ENCODE assay signal across 1 cellular context in genomic region chr5:77778398-77778797, GRCh38.
TF ChIP-seq lines count a peak whose summit lies in the region.

No MANE protein-coding gene starts in this region.

TF ChIP-seq in K562, 482 proteins besides CTCF, POLR2A, EP300 and RAD21 (continued from another document):
- TF ChIP-seq ZNF395 (CRISPR knock-in tag; IDR thresholded peaks at IDR 0.05) (peak; percentile 81), TEAD1 (CRISPR knock-in tag; IDR thresholded peaks at IDR 0.05) (0 out of 4 replicates have a peak, but pooled peaks of 1 of the 2 experiments have one; percentile 61), PTRF (tag; IDR thresholded peaks at IDR 0.05) (peak; percentile 79)
